In the genomic region with DNA sequence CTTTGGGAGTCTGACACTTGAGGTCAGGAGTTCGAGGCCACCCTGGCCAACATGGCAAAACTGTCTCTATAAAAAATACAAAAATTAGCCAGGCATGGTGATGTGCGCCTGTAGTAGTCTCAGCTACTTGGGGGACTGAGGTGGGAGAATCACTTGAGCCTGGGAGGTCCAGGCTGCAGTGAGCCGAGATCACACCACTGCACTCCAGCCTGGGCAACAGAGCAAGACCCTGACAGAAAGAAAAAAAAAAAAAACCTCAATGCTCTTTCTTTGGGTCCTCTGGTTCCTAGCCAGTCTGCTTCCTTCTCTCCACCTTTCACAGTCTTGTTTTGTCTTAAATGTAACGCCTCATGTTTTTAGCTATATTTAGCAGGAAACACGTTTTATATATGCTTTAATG, we compare ENCODE assay signal across 1 cellular context.
TF ChIP-seq lines count a peak whose summit lies in the region.

No MANE protein-coding gene starts in this region.

TF ChIP-seq in GM23338, 12 proteins besides CTCF, POLR2A, EP300 and RAD21:
- TF ChIP-seq, protein P1, sequence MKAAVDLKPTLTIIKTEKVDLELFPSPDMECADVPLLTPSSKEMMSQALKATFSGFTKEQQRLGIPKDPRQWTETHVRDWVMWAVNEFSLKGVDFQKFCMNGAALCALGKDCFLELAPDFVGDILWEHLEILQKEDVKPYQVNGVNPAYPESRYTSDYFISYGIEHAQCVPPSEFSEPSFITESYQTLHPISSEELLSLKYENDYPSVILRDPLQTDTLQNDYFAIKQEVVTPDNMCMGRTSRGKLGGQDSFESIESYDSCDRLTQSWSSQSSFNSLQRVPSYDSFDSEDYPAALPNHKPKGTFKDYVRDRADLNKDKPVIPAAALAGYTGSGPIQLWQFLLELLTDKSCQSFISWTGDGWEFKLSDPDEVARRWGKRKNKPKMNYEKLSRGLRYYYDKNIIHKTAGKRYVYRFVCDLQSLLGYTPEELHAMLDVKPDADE (IDR thresholded peaks at IDR 0.05), result no peak
- no peak for TF ChIP-seq POLR2AphosphoS5 (IDR thresholded peaks at IDR 0.05; ENCODE audit: low read depth)
- TF ChIP-seq, protein P2, sequence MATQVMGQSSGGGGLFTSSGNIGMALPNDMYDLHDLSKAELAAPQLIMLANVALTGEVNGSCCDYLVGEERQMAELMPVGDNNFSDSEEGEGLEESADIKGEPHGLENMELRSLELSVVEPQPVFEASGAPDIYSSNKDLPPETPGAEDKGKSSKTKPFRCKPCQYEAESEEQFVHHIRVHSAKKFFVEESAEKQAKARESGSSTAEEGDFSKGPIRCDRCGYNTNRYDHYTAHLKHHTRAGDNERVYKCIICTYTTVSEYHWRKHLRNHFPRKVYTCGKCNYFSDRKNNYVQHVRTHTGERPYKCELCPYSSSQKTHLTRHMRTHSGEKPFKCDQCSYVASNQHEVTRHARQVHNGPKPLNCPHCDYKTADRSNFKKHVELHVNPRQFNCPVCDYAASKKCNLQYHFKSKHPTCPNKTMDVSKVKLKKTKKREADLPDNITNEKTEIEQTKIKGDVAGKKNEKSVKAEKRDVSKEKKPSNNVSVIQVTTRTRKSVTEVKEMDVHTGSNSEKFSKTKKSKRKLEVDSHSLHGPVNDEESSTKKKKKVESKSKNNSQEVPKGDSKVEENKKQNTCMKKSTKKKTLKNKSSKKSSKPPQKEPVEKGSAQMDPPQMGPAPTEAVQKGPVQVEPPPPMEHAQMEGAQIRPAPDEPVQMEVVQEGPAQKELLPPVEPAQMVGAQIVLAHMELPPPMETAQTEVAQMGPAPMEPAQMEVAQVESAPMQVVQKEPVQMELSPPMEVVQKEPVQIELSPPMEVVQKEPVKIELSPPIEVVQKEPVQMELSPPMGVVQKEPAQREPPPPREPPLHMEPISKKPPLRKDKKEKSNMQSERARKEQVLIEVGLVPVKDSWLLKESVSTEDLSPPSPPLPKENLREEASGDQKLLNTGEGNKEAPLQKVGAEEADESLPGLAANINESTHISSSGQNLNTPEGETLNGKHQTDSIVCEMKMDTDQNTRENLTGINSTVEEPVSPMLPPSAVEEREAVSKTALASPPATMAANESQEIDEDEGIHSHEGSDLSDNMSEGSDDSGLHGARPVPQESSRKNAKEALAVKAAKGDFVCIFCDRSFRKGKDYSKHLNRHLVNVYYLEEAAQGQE (IDR thresholded peaks at IDR 0.05; ENCODE audit: unreplicated experiment), result no peak
- TF ChIP-seq, protein P3, sequence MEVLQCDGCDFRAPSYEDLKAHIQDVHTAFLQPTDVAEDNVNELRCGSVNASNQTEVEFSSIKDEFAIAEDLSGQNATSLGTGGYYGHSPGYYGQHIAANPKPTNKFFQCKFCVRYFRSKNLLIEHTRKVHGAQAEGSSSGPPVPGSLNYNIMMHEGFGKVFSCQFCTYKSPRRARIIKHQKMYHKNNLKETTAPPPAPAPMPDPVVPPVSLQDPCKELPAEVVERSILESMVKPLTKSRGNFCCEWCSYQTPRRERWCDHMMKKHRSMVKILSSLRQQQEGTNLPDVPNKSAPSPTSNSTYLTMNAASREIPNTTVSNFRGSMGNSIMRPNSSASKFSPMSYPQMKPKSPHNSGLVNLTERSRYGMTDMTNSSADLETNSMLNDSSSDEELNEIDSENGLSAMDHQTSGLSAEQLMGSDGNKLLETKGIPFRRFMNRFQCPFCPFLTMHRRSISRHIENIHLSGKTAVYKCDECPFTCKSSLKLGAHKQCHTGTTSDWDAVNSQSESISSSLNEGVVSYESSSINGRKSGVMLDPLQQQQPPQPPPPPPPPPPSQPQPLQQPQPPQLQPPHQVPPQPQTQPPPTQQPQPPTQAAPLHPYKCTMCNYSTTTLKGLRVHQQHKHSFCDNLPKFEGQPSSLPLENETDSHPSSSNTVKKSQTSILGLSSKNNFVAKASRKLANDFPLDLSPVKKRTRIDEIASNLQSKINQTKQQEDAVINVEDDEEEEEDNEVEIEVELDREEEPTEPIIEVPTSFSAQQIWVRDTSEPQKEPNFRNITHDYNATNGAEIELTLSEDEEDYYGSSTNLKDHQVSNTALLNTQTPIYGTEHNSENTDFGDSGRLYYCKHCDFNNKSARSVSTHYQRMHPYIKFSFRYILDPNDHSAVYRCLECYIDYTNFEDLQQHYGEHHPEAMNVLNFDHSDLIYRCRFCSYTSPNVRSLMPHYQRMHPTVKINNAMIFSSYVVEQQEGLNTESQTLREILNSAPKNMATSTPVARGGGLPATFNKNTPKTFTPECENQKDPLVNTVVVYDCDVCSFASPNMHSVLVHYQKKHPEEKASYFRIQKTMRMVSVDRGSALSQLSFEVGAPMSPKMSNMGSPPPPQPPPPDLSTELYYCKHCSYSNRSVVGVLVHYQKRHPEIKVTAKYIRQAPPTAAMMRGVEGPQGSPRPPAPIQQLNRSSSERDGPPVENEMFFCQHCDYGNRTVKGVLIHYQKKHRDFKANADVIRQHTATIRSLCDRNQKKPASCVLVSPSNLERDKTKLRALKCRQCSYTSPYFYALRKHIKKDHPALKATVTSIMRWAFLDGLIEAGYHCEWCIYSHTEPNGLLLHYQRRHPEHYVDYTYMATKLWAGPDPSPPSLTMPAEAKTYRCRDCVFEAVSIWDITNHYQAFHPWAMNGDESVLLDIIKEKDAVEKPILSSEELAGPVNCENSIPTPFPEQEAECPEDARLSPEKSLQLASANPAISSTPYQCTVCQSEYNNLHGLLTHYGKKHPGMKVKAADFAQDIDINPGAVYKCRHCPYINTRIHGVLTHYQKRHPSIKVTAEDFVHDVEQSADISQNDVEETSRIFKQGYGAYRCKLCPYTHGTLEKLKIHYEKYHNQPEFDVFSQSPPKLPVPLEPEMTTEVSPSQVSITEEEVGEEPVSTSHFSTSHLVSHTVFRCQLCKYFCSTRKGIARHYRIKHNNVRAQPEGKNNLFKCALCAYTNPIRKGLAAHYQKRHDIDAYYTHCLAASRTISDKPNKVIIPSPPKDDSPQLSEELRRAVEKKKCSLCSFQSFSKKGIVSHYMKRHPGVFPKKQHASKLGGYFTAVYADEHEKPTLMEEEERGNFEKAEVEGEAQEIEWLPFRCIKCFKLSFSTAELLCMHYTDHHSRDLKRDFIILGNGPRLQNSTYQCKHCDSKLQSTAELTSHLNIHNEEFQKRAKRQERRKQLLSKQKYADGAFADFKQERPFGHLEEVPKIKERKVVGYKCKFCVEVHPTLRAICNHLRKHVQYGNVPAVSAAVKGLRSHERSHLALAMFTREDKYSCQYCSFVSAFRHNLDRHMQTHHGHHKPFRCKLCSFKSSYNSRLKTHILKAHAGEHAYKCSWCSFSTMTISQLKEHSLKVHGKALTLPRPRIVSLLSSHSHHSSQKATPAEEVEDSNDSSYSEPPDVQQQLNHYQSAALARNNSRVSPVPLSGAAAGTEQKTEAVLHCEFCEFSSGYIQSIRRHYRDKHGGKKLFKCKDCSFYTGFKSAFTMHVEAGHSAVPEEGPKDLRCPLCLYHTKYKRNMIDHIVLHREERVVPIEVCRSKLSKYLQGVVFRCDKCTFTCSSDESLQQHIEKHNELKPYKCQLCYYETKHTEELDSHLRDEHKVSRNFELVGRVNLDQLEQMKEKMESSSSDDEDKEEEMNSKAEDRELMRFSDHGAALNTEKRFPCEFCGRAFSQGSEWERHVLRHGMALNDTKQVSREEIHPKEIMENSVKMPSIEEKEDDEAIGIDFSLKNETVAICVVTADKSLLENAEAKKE (CRISPR knock-in tag; IDR thresholded peaks at IDR 0.05), result no peak
- no peak for TF ChIP-seq EZH2phosphoT487 (IDR thresholded peaks at IDR 0.05; ENCODE audit: unreplicated experiment)
- TF ChIP-seq CREB1 (CRISPR knock-in tag; IDR thresholded peaks at IDR 0.05; ENCODE audit: low read depth), result no peak
- no peak for TF ChIP-seq NANOG (IDR thresholded peaks at IDR 0.05; ENCODE audit: borderline replicate concordance)
- no peak for TF ChIP-seq JUNB (IDR thresholded peaks at IDR 0.05; ENCODE audit: unreplicated experiment)
- TF ChIP-seq ZNF331 (CRISPR knock-in tag; IDR thresholded peaks at IDR 0.05; ENCODE audit: low read depth), result no peak
- no peak for TF ChIP-seq ZNF114 (CRISPR knock-in tag; IDR thresholded peaks at IDR 0.05)
- TF ChIP-seq EZH2 (IDR thresholded peaks at IDR 0.05; ENCODE audit: low read depth, unreplicated experiment), result no peak
- TF ChIP-seq STAT1 (IDR thresholded peaks at IDR 0.05; ENCODE audit: unreplicated experiment), result no peak
